Comparison of ENCODE assay signal across 27 cellular contexts in genomic region chr2:64493788-64494187, GRCh38. TPM values are rescaled to one million over a fixed set of nuclear protein-coding genes. Genes with fewer than 3 reads are reported as not detected.
DNase-seq lines count a peak whose midpoint lies in the region; ATAC-seq, FAIRE-seq and TF ChIP-seq lines count a peak whose summit lies in the region.
"Had no signal": no experiment of that assay in that cellular context is flagged by ENCODE, and none has a peak within 500 bp of the region (broad histone marks: within the 10 kb centered on the region; RNA-seq: fewer than 3 reads in every experiment).

No MANE protein-coding gene starts in this region.

- TF ChIP-seq EP300 in Ishikawa (IDR thresholded peaks at IDR 0.05; ENCODE audit: borderline replicate concordance): no peak
- TF ChIP-seq EP300 in GM12878 (IDR thresholded peaks at IDR 0.05; ENCODE audit: borderline replicate concordance in 1 of 2, control insufficient read depth in 1 of 2, low read depth in 2 of 2, low read length in 2 of 2): no peak

- H3K4me3 ChIP-seq in GM12878 (no peak overlapping the region), BE2C (ENCODE audit: low read depth, low read length) (no peak overlapping the region), MG63 (no peak overlapping the region)
- H3K4me3 ChIP-seq: BLaER1 treated with 17β-estradiol and CSF1 and Interleukin-3, amounts not matched to agents 10 nM and 100 nM; left ventricle myocardium inferior had no signal

- TF ChIP-seq RAD21 in Ishikawa (IDR thresholded peaks at IDR 0.05; ENCODE audit: low read depth) (no peak), GM12878 (IDR thresholded peaks at IDR 0.05; ENCODE audit: insufficient read depth, low read depth, low read length) (no peak)

- H4K20me1 ChIP-seq in GM12878 (ENCODE audit: control insufficient read depth, insufficient read depth): no peaks in the 10 kb centered on the region

- no peaks in the 10 kb centered on the region for H3K79me2 ChIP-seq in GM12878 (ENCODE audit: control insufficient read depth, insufficient read depth, low read length)
- H3K79me2 ChIP-seq: parathyroid adenoma had no signal

- TF ChIP-seq POLR2A in GM12878 (IDR thresholded peaks at IDR 0.05; ENCODE audit: low read depth, low read length): no peak

- TF ChIP-seq CTCF in GM12878 (IDR thresholded peaks at IDR 0.05 in 2 of 3, conservative IDR thresholded peaks at IDR 0.05 in 1 of 3; ENCODE audit: control insufficient read depth in 2 of 3, extremely low read depth in 1 of 3, insufficient read depth in 1 of 3, low read depth in 3 of 3, low read length in 3 of 3): no peak
- TF ChIP-seq CTCF in BE2C (IDR thresholded peaks at IDR 0.05; ENCODE audit: low read depth, low read length): no peak

- no peaks in the 10 kb centered on the region for H3K9me3 ChIP-seq in GM12878 (replicated peaks; ENCODE audit: control insufficient read depth, insufficient read depth, low read length)
- H3K9me3 ChIP-seq in BE2C: no peaks in the 10 kb centered on the region
- no peaks in the 10 kb centered on the region for H3K9me3 ChIP-seq in MG63
- H3K9me3 ChIP-seq: BLaER1 treated with 17β-estradiol and CSF1 and Interleukin-3, amounts not matched to agents 10 nM and 100 nM; Caco-2; left ventricle myocardium inferior had no signal

- no peak overlapping the region for H3K9ac ChIP-seq in GM12878 (ENCODE audit: control insufficient read depth, insufficient read depth, low read length)
- H3K9ac ChIP-seq: BLaER1 treated with 17β-estradiol and CSF1 and Interleukin-3, amounts not matched to agents 10 nM and 100 nM; parathyroid adenoma had no signal

- CTCF ChIA-PET in GM12878 (lab: Yijun Ruan, JAX): interaction anchor here (0.6 to 2.2 kb wide), 7 partner anchors 10 to 166 kb away, joined by 3 to 10 read pairs (median 4); no protein-coding TSS in a partner anchor

- in situ Hi-C loops in GM12878 (cut with MboI): no loop called here

- H3K27me3 ChIP-seq in GM12878 (replicated peaks in 1 of 2; ENCODE audit: control insufficient read depth in 2 of 2, insufficient read depth in 2 of 2, low read length in 1 of 2): peaks cover 0 to 1% of the 10 kb centered on the region in 2 experiments; a peak in 3 of 4 replicates
- H3K27me3 ChIP-seq in BE2C: no peaks in the 10 kb centered on the region
- peaks cover 2% of the 10 kb centered on the region; the same call in 1 of the 2 replicates for H3K27me3 ChIP-seq in MG63
- H3K27me3 ChIP-seq: BLaER1 treated with 17β-estradiol and CSF1 and Interleukin-3, amounts not matched to agents 10 nM and 100 nM had no signal

- no peak overlapping the region for H3K27ac ChIP-seq in GM12878 (ENCODE audit: control insufficient read depth, insufficient read depth)
- H3K27ac ChIP-seq: BLaER1 treated with 17β-estradiol and CSF1 and Interleukin-3, amounts not matched to agents 10 nM and 100 nM; left ventricle myocardium inferior; parathyroid adenoma had no signal

- H2AFZ ChIP-seq in GM12878 (ENCODE audit: control insufficient read depth, low read depth, low read length): no peak overlapping the region
- H2AFZ ChIP-seq: parathyroid adenoma had no signal

- DNase-seq in EH (ENCODE audit: low read depth): peak; percentile 9
- DNase-seq in NCI-H748 treated with DMSO at 0.1 percent for 48 hours (lab: John Stamatoyannopoulos, UW): peak; percentile 4
- DNase-seq in GM12878 (ENCODE audit: low read depth, low spot score): no peak
- DNase-seq in BE2C: no peak
- DNase-seq in MG63: no peak
- DNase-seq: activated naive CD4-positive, alpha-beta T cell; activated T-cell treated with anti-CD3 and anti-CD28 coated beads, Interleukin-2, amount 50 U/mL, for 48 hours; Caco-2; central memory CD4-positive, alpha-beta T cell; DMS53; glutamatergic neuron; KG1; left ventricle myocardium inferior; mesenchymal stem cell; MM.1S; NCI-H1694; NCI-H2227 treated with DMSO at 0.1 percent for 48 hours; NCI-H526; small intestine; stimulated activated naive B cell treated with anti-CD40 and anti-IgM and Interleukin-4, amounts not matched to agents 10 μg/mL and 1 μg/mL and 100 μg/mL, for 72 hours; substantia nigra; T-cell had no signal

- no peak overlapping the region for H3K4me2 ChIP-seq in GM12878 (ENCODE audit: control insufficient read depth, insufficient read depth)
- H3K4me2 ChIP-seq: BLaER1 treated with 17β-estradiol and CSF1 and Interleukin-3, amounts not matched to agents 10 nM and 100 nM had no signal

- intact Hi-C loops in GM12878 (cut with micrococcal nuclease; ENCODE audit: unreplicated experiment): no loop called here

- POLR2A ChIA-PET in GM12878 (lab: Charles Lee): no interaction called here

- H3K36me3 ChIP-seq in GM12878 (ENCODE audit: control insufficient read depth in 2 of 2, insufficient read depth in 2 of 2, low read length in 1 of 2) (no peaks in the 10 kb centered on the region), BE2C (no peaks in the 10 kb centered on the region), MG63 (no peaks in the 10 kb centered on the region)
- H3K36me3 ChIP-seq: BLaER1 treated with 17β-estradiol and CSF1 and Interleukin-3, amounts not matched to agents 10 nM and 100 nM; left ventricle myocardium inferior had no signal

- ATAC-seq in GM12878: no peak
- ATAC-seq in GM19463 (IDR thresholded peaks at IDR 0.05; ENCODE audit: unreplicated experiment): no peak
- ATAC-seq: stimulated activated naive B cell treated with anti-CD40 and anti-IgM and Interleukin-4, amounts not matched to agents 10 μg/mL and 1 μg/mL and 100 μg/mL, for 72 hours; T-cell had no signal

- RAD21 ChIA-PET in GM12878 (lab: Charles Lee; ENCODE audit: unreplicated experiment): no interaction called here

- no TSS peak for BruUV-seq in GM12878 (replicated peaks; lab: Mats Ljungman, UMichigan)

- H3K4me1 ChIP-seq in GM12878 (ENCODE audit: control insufficient read depth, insufficient read depth, low read length) (no peaks in the 10 kb centered on the region; the same call in 1 of the 2 replicates), BE2C (no peaks in the 10 kb centered on the region)
- H3K4me1 ChIP-seq: Caco-2, parathyroid adenoma had no signal

- FAIRE-seq in GM12878 (lab: Jason Lieb, UNC): no peak
- FAIRE-seq: islet of Langerhans, small intestine had no signal

- WGBS in GM12878 (ENCODE audit: insufficient coverage, insufficient replicate concordance, low lambda C conversion rate, missing lambda C conversion rate): 65% methylated on average over 4 of the region's 4 CpGs

- SMC1A ChIA-PET in GM12878 (lab: Charles Lee; ENCODE audit: uncharacterized antibody, unreplicated experiment): interaction anchor here (0.9 to 2.5 kb wide), 3 partner anchors 16 to 444 kb away, joined by 3 to 10 read pairs (median 3); no protein-coding TSS in a partner anchor

TF ChIP-seq in Ishikawa, 13 proteins besides CTCF, POLR2A, EP300 and RAD21 (continues in another document):
- TF ChIP-seq YY1 (IDR thresholded peaks at IDR 0.05; ENCODE audit: low read depth): no peak
- TF ChIP-seq TCF12 (IDR thresholded peaks at IDR 0.05; ENCODE audit: low read depth): no peak
- no peak for TF ChIP-seq FOXM1 (IDR thresholded peaks at IDR 0.05; ENCODE audit: borderline replicate concordance, low read depth)
- no peak for TF ChIP-seq CREB1 (IDR thresholded peaks at IDR 0.05; ENCODE audit: low read depth)

RNA-seq across cellular contexts. Expression of gene AFTPH, which starts 30.3 kb away (rescaled TPM):
- total RNA-seq in GM12878 (2013; cell fraction: nucleolus; rRNA removed): 106 and 111 TPM in 2 replicates
- total RNA-seq in GM12878 (2014; rRNA removed): 51.3 and 60.1 TPM in 2 replicates
- total RNA-seq in GM12878 (2014; rRNA removed; fragmentation: Illumina TruSeq; extraction: Trizol): 77.3 and 79.8 TPM in 2 replicates
- total RNA-seq in GM12878 (2021): 37.9 and 40.0 TPM in 2 replicates
- 32.0 TPM for polyA plus RNA-seq in GM12878 (2011; ENCODE audit: low read depth)
- polyA plus RNA-seq in GM12878 (2011; rRNA removed): 63.5 and 86.7 TPM in 2 replicates
- 30.5 and 37.4 TPM in 2 replicates for polyA plus RNA-seq in GM12878 (2011; cell fraction: cytosol; rRNA removed)
- polyA plus RNA-seq in GM12878 (2011; cell fraction: nucleus; rRNA removed): 27.5 and 29.9 TPM in 2 replicates
- polyA plus RNA-seq in GM12878 (2012): 54.8 and 55.7 TPM in 2 replicates
- 59.5 and 87.1 TPM in 2 replicates for polyA plus RNA-seq in GM12878 (2014; fragmentation: Illumina TruSeq; extraction: Trizol)
- 10 to 100 TPM; 25.6 to 38.7 TPM for polyA plus RNA-seq in GM12878 (2014; fragmentation: Nextera tagmentation; extraction: Ambion mirVana)
- polyA plus RNA-seq in GM12878 (2014; rRNA removed): 34.1 and 39.0 TPM in 2 replicates
- polyA plus RNA-seq in GM12878 (2016; fragmentation: Nextera tagmentation; extraction: Ambion mirVana): 10 to 100 TPM; 29.9 to 33.3 TPM
- polyA minus RNA-seq in GM12878 (2011; rRNA and poly(A)+ RNA removed): 47.8 and 54.3 TPM in 2 replicates
- polyA minus RNA-seq in GM12878 (2011; cell fraction: cytosol; rRNA and poly(A)+ RNA removed): 16.6 and 23.3 TPM in 2 replicates
- polyA minus RNA-seq in GM12878 (2011; cell fraction: nucleus; rRNA and poly(A)+ RNA removed): 22.0 and 25.4 TPM in 2 replicates
- 13.8 TPM for polyA plus RNA-seq in BE2C (2012; ENCODE audit: insufficient read depth, insufficient read length, low read depth)
- 16.0 and 18.5 TPM in 2 replicates for total RNA-seq in MG63 (2014; rRNA removed; shearing (Covaris generic); ENCODE audit: low replicate concordance)

RNA-seq across cellular contexts. Expression of gene LGALSL, which starts 39.8 kb away (rescaled TPM):
- 1.5 TPM in 2 replicates for total RNA-seq in GM12878 (2013; cell fraction: nucleolus; rRNA removed)
- total RNA-seq in GM12878 (2014; rRNA removed) (3.3 and 3.5 TPM in 2 replicates), GM12878 (2014; rRNA removed; fragmentation: Illumina TruSeq; extraction: Trizol) (5.9 and 6.4 TPM in 2 replicates), GM12878 (2021) (7.8 and 10.4 TPM in 2 replicates)
- polyA plus RNA-seq in GM12878 (2011; ENCODE audit: low read depth): 4.6 TPM
- polyA plus RNA-seq in GM12878 (2011; rRNA removed) (9.1 and 9.6 TPM in 2 replicates), GM12878 (2014; fragmentation: Illumina TruSeq; extraction: Trizol) (4.9 and 8.7 TPM in 2 replicates), GM12878 (2014; fragmentation: Nextera tagmentation; extraction: Ambion mirVana) (1 to 10 TPM; 3.8 to 4.5 TPM), GM12878 (2014; rRNA removed) (4.7 and 8.5 TPM in 2 replicates), GM12878 (2016; fragmentation: Nextera tagmentation; extraction: Ambion mirVana) (1 to 10 TPM; 4.9 to 6.3 TPM)
- 7.5 and 10.3 TPM in 2 replicates for polyA plus RNA-seq in GM12878 (2011; cell fraction: cytosol; rRNA removed)
- polyA plus RNA-seq in GM12878 (2011; cell fraction: nucleus; rRNA removed): 3.6 and 4.8 TPM in 2 replicates
- polyA plus RNA-seq in GM12878 (2012): 2.7 and 3.9 TPM in 2 replicates
- polyA minus RNA-seq in GM12878 (2011; rRNA and poly(A)+ RNA removed): 8.8 and 10.7 TPM in 2 replicates
- polyA minus RNA-seq in GM12878 (2011; cell fraction: cytosol; rRNA and poly(A)+ RNA removed): 2.5 and 3.2 TPM in 2 replicates
- 0.96 and 1.2 TPM in 2 replicates for polyA minus RNA-seq in GM12878 (2011; cell fraction: nucleus; rRNA and poly(A)+ RNA removed)
- polyA plus RNA-seq in BE2C (2012; ENCODE audit: insufficient read depth, insufficient read length, low read depth): 9.6 TPM
- total RNA-seq in MG63 (2014; rRNA removed; shearing (Covaris generic); ENCODE audit: low replicate concordance): 4.5 and 8.8 TPM in 2 replicates

Comparison
In these comparisons a context has a peak if more than half of its experiments do, and no peak if none do; other contexts are left out.
1. DNase-seq: peak in EH (single experiment) and NCI-H748 treated with DMSO at 0.1 percent for 48 hours (single experiment); none in GM12878 (single experiment), BE2C (single experiment) and MG63 (single experiment).